In the genomic region with DNA sequence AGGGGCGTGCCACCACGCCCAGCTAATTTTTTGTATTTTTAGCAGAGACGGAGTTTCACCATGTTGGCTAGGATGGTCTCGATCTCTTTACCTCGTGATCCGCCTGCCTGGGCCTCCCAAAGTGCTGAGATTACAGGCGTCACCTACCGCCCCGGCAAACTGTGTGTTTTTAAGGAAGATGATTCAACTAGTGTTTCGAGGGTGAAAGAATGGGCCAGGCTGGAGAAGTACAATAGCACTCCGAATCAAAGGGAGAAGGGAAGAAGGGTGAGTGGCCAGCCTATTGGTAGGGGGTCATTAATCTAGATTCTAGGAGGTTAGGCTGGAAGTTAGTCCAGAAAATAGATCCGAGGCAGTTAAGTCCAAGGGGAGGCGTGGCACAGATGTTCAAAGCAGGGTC, we compare ENCODE assay signal across 22 cellular contexts. TPM values are rescaled to one million over a fixed set of nuclear protein-coding genes. Genes with fewer than 3 reads are reported as not detected.
A peak's percentile ranks its signal among the peaks of the same experiment; 100 is the strongest.
DNase-seq lines count a peak whose midpoint lies in the region; ATAC-seq and TF ChIP-seq lines count a peak whose summit lies in the region.
"Had no signal": no experiment of that assay in that cellular context is flagged by ENCODE, and none has a peak within 500 bp of the region (broad histone marks: within the 10 kb centered on the region; RNA-seq: fewer than 3 reads in every experiment).

No MANE protein-coding gene starts in this region.

- H3K9me3 Mint-ChIP-seq in endodermal cell (no peaks in the 10 kb centered on the region), neural crest cell (no peaks in the 10 kb centered on the region)
- H3K9me3 Mint-ChIP-seq: CD8-positive, alpha-beta memory T cell; natural killer cell; stimulated activated naive B cell treated with anti-CD40 and anti-IgM and Interleukin-4, amounts not matched to agents 10 μg/mL and 1 μg/mL and 100 μg/mL, for 72 hours had no signal

- DNase-seq in endodermal cell (peak; percentile 57), neural crest cell (ENCODE audit: low read depth, low spot score) (no peak), ACHN (no peak), coronary artery (ENCODE audit: low spot score) (no peak)
- DNase-seq: activated T-cell treated with anti-CD3 and anti-CD28 coated beads for 4 hours; GDM1; HCEC 1CT; natural killer cell; NCI-H1694; NCI-H510A; right lobe of liver; stimulated activated naive B cell treated with anti-CD40 and anti-IgM and Interleukin-4, amounts not matched to agents 10 μg/mL and 1 μg/mL and 100 μg/mL, for 72 hours had no signal

- H3K27me3 Mint-ChIP-seq in endodermal cell (ENCODE audit: insufficient read depth) (no peaks in the 10 kb centered on the region), neural crest cell (ENCODE audit: low read depth) (no peaks in the 10 kb centered on the region)

- H4K20me1 ChIP-seq in BLaER1 treated with 17β-estradiol and CSF1 and Interleukin-3, amounts not matched to agents 10 nM and 100 nM, result peaks cover 0 to 16% (median 6%) of the 10 kb centered on the region in 11 experiments; a peak in 6 of 22 replicates

- peaks cover 41 to 52% (median 47%) of the 10 kb centered on the region in 11 experiments for H3K27me3 ChIP-seq in BLaER1 treated with 17β-estradiol and CSF1 and Interleukin-3, amounts not matched to agents 10 nM and 100 nM
- H3K27me3 ChIP-seq in HUES48 (ENCODE audit: control insufficient read depth, insufficient read depth, low read length), result no peaks in the 10 kb centered on the region
- H3K27me3 ChIP-seq in endodermal cell (ENCODE audit: control insufficient read depth, insufficient read depth, low read length, poor library complexity, severe bottlenecking), result no peaks in the 10 kb centered on the region
- H3K27me3 ChIP-seq: right lobe of liver had no signal

- TF ChIP-seq CTCF in endodermal cell (conservative IDR thresholded peaks at IDR 0.05), result no peak
- TF ChIP-seq CTCF in neural crest cell (conservative IDR thresholded peaks at IDR 0.05), result no peak
- TF ChIP-seq CTCF in coronary artery (IDR thresholded peaks at IDR 0.05), result no peak

- H3K9ac ChIP-seq in BLaER1 treated with 17β-estradiol and CSF1 and Interleukin-3, amounts not matched to agents 10 nM and 100 nM, result no peak overlapping the region
- H3K9ac ChIP-seq in HUES48 (ENCODE audit: low read depth, low read length), result no peak overlapping the region
- H3K9ac ChIP-seq in endodermal cell (ENCODE audit: extremely low read depth, low read length, poor library complexity, severe bottlenecking), result no peak overlapping the region
- H3K9ac ChIP-seq: parathyroid adenoma had no signal

- H3K9me3 ChIP-seq in BLaER1 treated with 17β-estradiol and CSF1 and Interleukin-3, amounts not matched to agents 10 nM and 100 nM (replicated peaks in 1 of 11), result no peaks in the 10 kb centered on the region
- no peaks in the 10 kb centered on the region for H3K9me3 ChIP-seq in HUES48 (ENCODE audit: control insufficient read depth, insufficient read depth, low read length)
- H3K9me3 ChIP-seq in endodermal cell (ENCODE audit: control insufficient read depth, low read length), result no peaks in the 10 kb centered on the region
- H3K9me3 ChIP-seq: A549, gastroesophageal sphincter, right lobe of liver, uterus had no signal

- H3K4me3 ChIP-seq in BLaER1 treated with 17β-estradiol and CSF1 and Interleukin-3, amounts not matched to agents 10 nM and 100 nM, result no peak overlapping the region
- H3K4me3 ChIP-seq in HUES48 (ENCODE audit: low read depth, low read length), result no peak overlapping the region
- H3K4me3 ChIP-seq in endodermal cell (ENCODE audit: low read length), result no peak overlapping the region
- no peak overlapping the region for H3K4me3 ChIP-seq in coronary artery
- H3K4me3 ChIP-seq: A549, gastroesophageal sphincter, right lobe of liver, uterus had no signal

- H3K4me3 Mint-ChIP-seq in endodermal cell (peak overlapping the region; percentile 71), neural crest cell (peak overlapping the region; percentile 85)

- H3K4me1 ChIP-seq in BLaER1 treated with 17β-estradiol and CSF1 and Interleukin-3, amounts not matched to agents 10 nM and 100 nM, result peaks cover 26 to 34% (median 30%) of the 10 kb centered on the region in 10 experiments
- H3K4me1 ChIP-seq in HUES48 (ENCODE audit: control insufficient read depth, insufficient read depth, low read length), result peaks cover 21% of the 10 kb centered on the region
- H3K4me1 ChIP-seq in endodermal cell (ENCODE audit: control insufficient read depth, insufficient read depth, low read length), result no peaks in the 10 kb centered on the region
- H3K4me1 ChIP-seq: parathyroid adenoma had no signal

- no peaks in the 10 kb centered on the region for H3K36me3 Mint-ChIP-seq in endodermal cell (ENCODE audit: low read depth)
- no peaks in the 10 kb centered on the region for H3K36me3 Mint-ChIP-seq in neural crest cell (ENCODE audit: low read depth)
- H3K36me3 Mint-ChIP-seq: natural killer cell; stimulated activated naive B cell treated with anti-CD40 and anti-IgM and Interleukin-4, amounts not matched to agents 10 μg/mL and 1 μg/mL and 100 μg/mL, for 72 hours had no signal

- in situ Hi-C loops in ACHN (cut with HindIII; ENCODE audit: low pct_ligation_motif_present, low pct_unique_long_range_greater_than_20kb, low sequenced_read_pairs), result no loop called here

- H3K36me3 ChIP-seq in BLaER1 treated with 17β-estradiol and CSF1 and Interleukin-3, amounts not matched to agents 10 nM and 100 nM, result no peaks in the 10 kb centered on the region
- H3K36me3 ChIP-seq in HUES48 (ENCODE audit: control insufficient read depth, insufficient read depth, low read length), result no peaks in the 10 kb centered on the region
- H3K36me3 ChIP-seq in endodermal cell (ENCODE audit: control insufficient read depth, insufficient read depth, low read length), result no peaks in the 10 kb centered on the region
- H3K36me3 ChIP-seq: gastroesophageal sphincter, right lobe of liver, uterus had no signal

- WGBS in endodermal cell (ENCODE audit: insufficient coverage in 1 of 2, insufficient read length in 1 of 2), 2 experiments, result 84 to 87% methylated on average over 13 of the region's 13 CpGs

- no peak overlapping the region for H3K27ac ChIP-seq in BLaER1 treated with 17β-estradiol and CSF1 and Interleukin-3, amounts not matched to agents 10 nM and 100 nM
- H3K27ac ChIP-seq in HUES48 (ENCODE audit: low read depth, low read length), result peak overlapping the region; percentile 99
- H3K27ac ChIP-seq in endodermal cell (ENCODE audit: low read depth, low read length), result no peak overlapping the region
- no peak overlapping the region for H3K27ac ChIP-seq in coronary artery
- H3K27ac ChIP-seq: A549, gastroesophageal sphincter, parathyroid adenoma, right lobe of liver, uterus had no signal

- peak overlapping the region in 7 of 11 experiments; percentile 43 to 96 (median 67); a peak in 11 of 22 replicates for H3K4me2 ChIP-seq in BLaER1 treated with 17β-estradiol and CSF1 and Interleukin-3, amounts not matched to agents 10 nM and 100 nM

- ATAC-seq in HG03520 (IDR thresholded peaks at IDR 0.05; ENCODE audit: unreplicated experiment), result no peak
- ATAC-seq in GM19035 (IDR thresholded peaks at IDR 0.05; ENCODE audit: unreplicated experiment), result no peak
- ATAC-seq: gastroesophageal sphincter, natural killer cell, right lobe of liver, SK-N-SH treated with all-trans-retinoic acid at 6 μM for 48 hours had no signal

- H3K27ac Mint-ChIP-seq in endodermal cell (peak overlapping the region; percentile 84), neural crest cell (ENCODE audit: unreplicated experiment) (no peak overlapping the region)
- H3K27ac Mint-ChIP-seq: natural killer cell had no signal

- H3K4me1 Mint-ChIP-seq in endodermal cell (peaks cover 18% of the 10 kb centered on the region), neural crest cell (peaks cover 37% of the 10 kb centered on the region)

RNA-seq across cellular contexts. Expression of a gene that starts 2.9 kb away (rescaled TPM):
- total RNA-seq in endodermal cell (100 to 1,000 TPM in 1 of 2 donors, 10 to 100 TPM in 1; 98.9 to 105 TPM), neural crest cell (32.8 and 34.6 TPM in 2 replicates)
- polyA plus RNA-seq in endodermal cell (2013, experiment 1 of 2), result 32.6 TPM
- polyA plus RNA-seq in endodermal cell (2013, experiment 2 of 2), result 31.3 TPM
- total RNA-seq: CD8-positive, alpha-beta memory T cell had no signal
- polyA plus RNA-seq: CD8-positive, alpha-beta memory T cell had no signal
